24 cellular contexts compared by ENCODE assay signal in the genomic region with DNA sequence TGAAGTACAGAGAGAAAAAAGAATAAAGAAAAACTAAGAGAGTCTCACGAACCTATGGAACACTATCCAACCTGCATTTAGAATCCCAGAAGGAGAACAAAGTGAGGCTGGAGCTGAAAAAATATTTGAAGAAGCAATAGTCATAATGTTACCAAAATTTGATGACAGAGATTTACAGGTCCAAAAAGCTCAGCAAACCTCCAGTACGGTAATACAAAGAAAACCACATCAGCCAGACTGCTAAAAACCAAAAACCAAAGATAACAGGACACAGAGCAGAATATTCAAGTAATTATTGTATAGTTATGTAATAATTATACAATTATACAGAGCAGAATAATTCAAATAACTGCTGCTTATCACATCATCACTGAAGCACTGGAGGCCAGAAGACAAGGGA.
"Had no signal": no experiment of that assay in that cellular context is flagged by ENCODE, and none has a peak within 500 bp of the region (broad histone marks: within the 10 kb centered on the region; RNA-seq: fewer than 3 reads in every experiment).

No MANE protein-coding gene starts in this region.

- H3K4me2 ChIP-seq: SK-N-SH had no signal

- H3K9ac ChIP-seq: SK-N-SH had no signal

- DNase-seq: activated CD4-positive, alpha-beta T cell treated with anti-CD3 and anti-CD28 coated beads, Interleukin-2, amount 50 U/mL, for 48 hours; activated CD8-positive, alpha-beta memory T cell treated with anti-CD3 and anti-CD28 coated beads, Interleukin-2, amount 50 U/mL, for 4 hours; activated gamma-delta T cell treated with Interleukin-2 at 50 U/mL for 16 hours; anterior cingulate cortex; brain microvascular endothelial cell; cerebellar nuclear complex; effector CD8-positive, alpha-beta T cell; heart right ventricle; left ventricle myocardium superior; mucosa of descending colon; naive B cell; ovary; right lobe of liver; SK-N-SH; small intestine; stimulated activated CD4-positive, alpha-beta T cell treated with anti-CD3 and anti-CD28 coated beads, Interleukin-15, amount 100 ng/mL, for 24 hours; stimulated activated CD4-positive, alpha-beta T cell treated with anti-CD3 and anti-CD28 coated beads, Interleukin-2, amount 100 ng/mL, for 48 hours; stimulated activated naive CD8-positive, alpha-beta T cell treated with anti-CD3 and anti-CD28 coated beads, Interleukin-15, amount 100 ng/mL, for 72 hours; T1000; transverse colon; uterus had no signal

- H3K27me3 Mint-ChIP-seq: dendritic cell treated with granulocyte-macrophage colony-stimulating factor and Interleukin-4, amounts not matched to agents 40 ng/mL and 50 ng/mL, for 4 days; naive B cell; stimulated activated naive CD8-positive, alpha-beta T cell treated with anti-CD3 and anti-CD28 coated beads, Interleukin-15, amount 100 ng/mL, for 72 hours had no signal

- H3K9me3 ChIP-seq: esophagus muscularis mucosa, heart right ventricle, mucosa of descending colon, ovary, right lobe of liver, SK-N-SH, suprapubic skin, transverse colon, uterus had no signal

- H3K9me3 Mint-ChIP-seq: dendritic cell treated with granulocyte-macrophage colony-stimulating factor and Interleukin-4, amounts not matched to agents 40 ng/mL and 50 ng/mL, for 4 days; stimulated activated naive CD8-positive, alpha-beta T cell treated with anti-CD3 and anti-CD28 coated beads, Interleukin-15, amount 100 ng/mL, for 72 hours had no signal

- H3K27me3 ChIP-seq: brain microvascular endothelial cell, esophagus muscularis mucosa, heart right ventricle, ovary, right lobe of liver, suprapubic skin, transverse colon, uterus had no signal

- H3K36me3 ChIP-seq: brain microvascular endothelial cell, ovary, right lobe of liver, uterus had no signal

- H3K4me3 ChIP-seq: esophagus muscularis mucosa, heart right ventricle, mucosa of descending colon, ovary, right lobe of liver, suprapubic skin, transverse colon, uterus had no signal

- H3K4me3 Mint-ChIP-seq: dendritic cell treated with granulocyte-macrophage colony-stimulating factor and Interleukin-4, amounts not matched to agents 40 ng/mL and 50 ng/mL, for 4 days; naive B cell had no signal

- ATAC-seq: heart right ventricle; left ventricle myocardium superior; mucosa of descending colon; right lobe of liver; stimulated activated naive CD8-positive, alpha-beta T cell treated with anti-CD3 and anti-CD28 coated beads, Interleukin-15, amount 100 ng/mL, for 72 hours had no signal

- H3K4me1 ChIP-seq: uterus had no signal

- H3K27ac Mint-ChIP-seq: dendritic cell treated with granulocyte-macrophage colony-stimulating factor and Interleukin-4, amounts not matched to agents 40 ng/mL and 50 ng/mL, for 4 days; stimulated activated naive CD8-positive, alpha-beta T cell treated with anti-CD3 and anti-CD28 coated beads, Interleukin-15, amount 100 ng/mL, for 72 hours had no signal

- H3K27ac ChIP-seq: brain microvascular endothelial cell, heart right ventricle, ovary, right lobe of liver, suprapubic skin, transverse colon, uterus had no signal
